In genomic region chr6:161429921-161430490, GRCh38 we compare ENCODE assay signal across 15 cellular contexts.
DNase-seq lines count a peak whose midpoint lies in the region; ATAC-seq and TF ChIP-seq lines count a peak whose summit lies in the region.
"Had no signal": no experiment of that assay in that cellular context is flagged by ENCODE, and none has a peak within 500 bp of the region (broad histone marks: within the 10 kb centered on the region; RNA-seq: fewer than 3 reads in every experiment).

No MANE protein-coding gene starts in this region.

- H3K27me3 ChIP-seq in GM06990 (replicated peaks; ENCODE audit: control insufficient read depth, insufficient read depth, low read length) (no peaks in the 10 kb centered on the region), PC-9 (ENCODE audit: insufficient read depth, low read depth) (peaks cover 8% of the 10 kb centered on the region; the same call in 1 of the 2 replicates)
- H3K27me3 ChIP-seq: body of pancreas had no signal

- no peaks in the 10 kb centered on the region for H3K4me1 Mint-ChIP-seq in activated T-cell treated with anti-CD3 and anti-CD28 coated beads, Interleukin-2, amount 50 U/mL, for 72 hours (ENCODE audit: low read depth)
- no peaks in the 10 kb centered on the region for H3K4me1 Mint-ChIP-seq in activated T-cell treated with anti-CD3 and anti-CD28 coated beads, Interleukin-2, amount 50 U/mL, for 24 hours (ENCODE audit: low read depth)
- H3K4me1 Mint-ChIP-seq: CD4-positive, CD25-positive, alpha-beta regulatory T cell; stimulated activated naive CD8-positive, alpha-beta T cell treated with anti-CD3 and anti-CD28 coated beads, Interleukin-15, amount 100 ng/mL, for 72 hours had no signal

- no peaks in the 10 kb centered on the region for H3F3A ChIP-seq in PC-9 (ENCODE audit: insufficient read depth, low read depth)

- POLR2A ChIA-PET in PC-9 (lab: Charles Lee; ENCODE audit: unreplicated experiment) = no interaction called here

- H3K9me2 ChIP-seq in PC-9 (ENCODE audit: insufficient read depth) = no peaks in the 10 kb centered on the region

- H3K4me3 ChIP-seq in GM06990 (replicated peaks; ENCODE audit: low read depth, low read length) (no peak overlapping the region), PC-9 (no peak overlapping the region), epithelial cell of esophagus (ENCODE audit: low read length) (no peak overlapping the region)
- H3K4me3 ChIP-seq: body of pancreas had no signal

- intact Hi-C loops in PC-9 (cut with micrococcal nuclease; ENCODE audit: unreplicated experiment) = no loop called here

- H3K9me3 ChIP-seq in PC-9 (ENCODE audit: insufficient read depth, low read depth) = no peaks in the 10 kb centered on the region
- H3K9me3 ChIP-seq: body of pancreas had no signal

- no peak overlapping the region for H3K27ac ChIP-seq in PC-9
- H3K27ac ChIP-seq: body of pancreas, WERI-Rb-1 had no signal

- H3K4me2 ChIP-seq in PC-9 = no peak overlapping the region

- H3K27me3 Mint-ChIP-seq in activated T-cell treated with anti-CD3 and anti-CD28 coated beads, Interleukin-2, amount 50 U/mL, for 72 hours (ENCODE audit: low read depth) = no peaks in the 10 kb centered on the region
- no peaks in the 10 kb centered on the region for H3K27me3 Mint-ChIP-seq in activated T-cell treated with anti-CD3 and anti-CD28 coated beads, Interleukin-2, amount 50 U/mL, for 24 hours
- H3K27me3 Mint-ChIP-seq: CD4-positive, CD25-positive, alpha-beta regulatory T cell; stimulated activated naive CD8-positive, alpha-beta T cell treated with anti-CD3 and anti-CD28 coated beads, Interleukin-15, amount 100 ng/mL, for 72 hours had no signal

- no peaks in the 10 kb centered on the region for H3K36me3 Mint-ChIP-seq in activated T-cell treated with anti-CD3 and anti-CD28 coated beads, Interleukin-2, amount 50 U/mL, for 72 hours (ENCODE audit: insufficient read depth in 2 of 2)
- no peaks in the 10 kb centered on the region for H3K36me3 Mint-ChIP-seq in activated T-cell treated with anti-CD3 and anti-CD28 coated beads, Interleukin-2, amount 50 U/mL, for 24 hours (ENCODE audit: low read depth)

- no peaks in the 10 kb centered on the region for H3K79me2 ChIP-seq in PC-9 (ENCODE audit: low read depth)

- H2AFZ ChIP-seq in PC-9 = no peak overlapping the region

- H3K4me3 Mint-ChIP-seq in activated T-cell treated with anti-CD3 and anti-CD28 coated beads, Interleukin-2, amount 50 U/mL, for 72 hours = no peak overlapping the region
- H3K4me3 Mint-ChIP-seq in activated T-cell treated with anti-CD3 and anti-CD28 coated beads, Interleukin-2, amount 50 U/mL, for 24 hours = no peak overlapping the region
- H3K4me3 Mint-ChIP-seq: CD4-positive, CD25-positive, alpha-beta regulatory T cell; stimulated activated naive CD8-positive, alpha-beta T cell treated with anti-CD3 and anti-CD28 coated beads, Interleukin-15, amount 100 ng/mL, for 72 hours had no signal

- no peaks in the 10 kb centered on the region for H3K9me3 Mint-ChIP-seq in activated T-cell treated with anti-CD3 and anti-CD28 coated beads, Interleukin-2, amount 50 U/mL, for 72 hours
- no peaks in the 10 kb centered on the region for H3K9me3 Mint-ChIP-seq in activated T-cell treated with anti-CD3 and anti-CD28 coated beads, Interleukin-2, amount 50 U/mL, for 24 hours

- in situ Hi-C loops in ACHN (cut with HindIII; ENCODE audit: low pct_ligation_motif_present, low pct_unique_long_range_greater_than_20kb, low sequenced_read_pairs) = no loop called here

- DNase-seq in ACHN (peak; percentile 27), GM06990 (ENCODE audit: extremely low read depth, insufficient read length) (no peak), PC-9 (no peak), epithelial cell of esophagus (ENCODE audit: low read depth) (no peak), GM03348 (ENCODE audit: low spot score) (no peak)
- no peak for DNase-seq in activated T-cell treated with anti-CD3 and anti-CD28 coated beads, Interleukin-2, amount 50 U/mL, for 72 hours
- no peak for DNase-seq in activated T-cell treated with anti-CD3 and anti-CD28 coated beads, Interleukin-2, amount 50 U/mL, for 24 hours
- DNase-seq: activated T-cell treated with anti-CD3 and anti-CD28 coated beads for 4 hours; body of pancreas; CD4-positive, CD25-positive, alpha-beta regulatory T cell; NCI-H2107; stimulated activated naive CD8-positive, alpha-beta T cell treated with anti-CD3 and anti-CD28 coated beads, Interleukin-15, amount 100 ng/mL, for 72 hours; WERI-Rb-1 had no signal

- no peaks in the 10 kb centered on the region for H3K4me1 ChIP-seq in PC-9 (replicated peaks; ENCODE audit: insufficient read depth)

- CTCF ChIA-PET in PC-9 (lab: Charles Lee) = no interaction called here

- H4K20me1 ChIP-seq in PC-9 (ENCODE audit: insufficient read depth) = no peaks in the 10 kb centered on the region

- peak; percentile 34 for TF ChIP-seq CTCF in GM06990 (IDR thresholded peaks at IDR 0.05; ENCODE audit: insufficient read depth, low read length, poor library complexity, severe bottlenecking)
- TF ChIP-seq CTCF in PC-9 (conservative IDR thresholded peaks at IDR 0.05) = 0 out of 2 replicates have a peak, but pooled peaks have one; percentile 23
- TF ChIP-seq CTCF in epithelial cell of esophagus (IDR thresholded peaks at IDR 0.05; ENCODE audit: insufficient read depth, low read depth, low read length, missing control alignments) = peak; percentile 6

- no peak for ATAC-seq in activated T-cell treated with anti-CD3 and anti-CD28 coated beads, Interleukin-2, amount 50 U/mL, for 72 hours (replicated peaks in 1 of 2)
- ATAC-seq in GM21515 (IDR thresholded peaks at IDR 0.05; ENCODE audit: unreplicated experiment) = no peak
- ATAC-seq: body of pancreas; Right ventricle myocardium inferior; stimulated activated naive CD8-positive, alpha-beta T cell treated with anti-CD3 and anti-CD28 coated beads, Interleukin-15, amount 100 ng/mL, for 72 hours had no signal

- no peaks in the 10 kb centered on the region for H3K36me3 ChIP-seq in GM06990 (ENCODE audit: control insufficient read depth, insufficient read depth, low read length)
- no peaks in the 10 kb centered on the region for H3K36me3 ChIP-seq in PC-9 (ENCODE audit: low read depth)
- H3K36me3 ChIP-seq: WERI-Rb-1 had no signal

- no TSS peak for BruUV-seq in PC-9 (replicated peaks; lab: Mats Ljungman, UMichigan)

- no peak overlapping the region for H3K27ac Mint-ChIP-seq in activated T-cell treated with anti-CD3 and anti-CD28 coated beads, Interleukin-2, amount 50 U/mL, for 72 hours
- no peak overlapping the region for H3K27ac Mint-ChIP-seq in activated T-cell treated with anti-CD3 and anti-CD28 coated beads, Interleukin-2, amount 50 U/mL, for 24 hours
- H3K27ac Mint-ChIP-seq: CD4-positive, CD25-positive, alpha-beta regulatory T cell; stimulated activated naive CD8-positive, alpha-beta T cell treated with anti-CD3 and anti-CD28 coated beads, Interleukin-15, amount 100 ng/mL, for 72 hours had no signal
